Comparison of ENCODE assay signal across 18 cellular contexts in the genomic region with DNA sequence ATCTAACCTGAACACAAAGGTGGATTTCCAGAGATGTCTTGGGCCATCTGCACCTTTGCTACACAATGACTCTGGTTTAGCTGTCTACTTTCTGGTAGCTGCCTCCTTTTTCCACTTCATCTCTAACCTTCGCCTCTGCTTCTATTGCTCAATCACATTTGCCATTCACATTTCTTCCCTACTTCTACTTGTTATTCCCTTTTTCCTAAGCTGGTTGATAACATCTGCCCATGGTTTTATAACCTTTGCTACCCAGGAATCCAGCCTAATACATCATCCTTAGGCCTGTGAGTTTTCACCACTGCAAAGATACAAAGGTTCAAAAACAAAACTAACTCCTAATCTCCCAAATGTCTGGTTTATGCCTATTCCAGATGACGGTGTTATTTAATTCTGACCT. TPM values are rescaled to one million over a fixed set of nuclear protein-coding genes. Genes with fewer than 3 reads are reported as not detected.
DNase-seq lines count a peak whose midpoint lies in the region; ATAC-seq, FAIRE-seq and TF ChIP-seq lines count a peak whose summit lies in the region.
"Had no signal": no experiment of that assay in that cellular context is flagged by ENCODE, and none has a peak within 500 bp of the region (broad histone marks: within the 10 kb centered on the region; RNA-seq: fewer than 3 reads in every experiment).

No MANE protein-coding gene starts in this region.

- H3K4me3 ChIP-seq in cardiac muscle cell (no peak overlapping the region), HepG2 (replicated peaks in 1 of 3; ENCODE audit: insufficient read depth in 1 of 3, low read depth in 2 of 3, low read length in 3 of 3) (no peak overlapping the region), smooth muscle cell (no peak overlapping the region)

- H3K27me3 ChIP-seq in cardiac muscle cell = no peaks in the 10 kb centered on the region
- no peaks in the 10 kb centered on the region for H3K27me3 ChIP-seq in HepG2 (ENCODE audit: control insufficient read depth in 1 of 2, insufficient read depth in 2 of 2, low read length in 2 of 2)
- H3K27me3 ChIP-seq in smooth muscle cell (ENCODE audit: low read depth) = no peaks in the 10 kb centered on the region

- BruUV-seq in HepG2 (replicated peaks; lab: Mats Ljungman, UMichigan) = no TSS peak

- H3K9me3 ChIP-seq in cardiac muscle cell (ENCODE audit: low read depth) (no peaks in the 10 kb centered on the region), HepG2 (ENCODE audit: low read length) (no peaks in the 10 kb centered on the region), smooth muscle cell (replicated peaks; ENCODE audit: low read depth) (no peaks in the 10 kb centered on the region)

- TF ChIP-seq POLR2A in HepG2 (IDR thresholded peaks at IDR 0.05; ENCODE audit: insufficient read depth in 1 of 2, low read depth in 2 of 2, low read length in 2 of 2) = no peak

- WGBS in HepG2 (ENCODE audit: low lambda C conversion rate) = 93% methylated on average over 2 of the region's 2 CpGs
- WGBS in smooth muscle cell (ENCODE audit: low lambda C conversion rate) = 86% methylated on average over 2 of the region's 2 CpGs

- intact Hi-C loops in left ventricle myocardium superior (cut with micrococcal nuclease) = no loop called here
- intact Hi-C loops in HepG2 (cut with micrococcal nuclease; ENCODE audit: unreplicated experiment) = no loop called here
- intact Hi-C loops in activated naive CD4-positive, alpha-beta T cell treated with anti-CD3 and anti-CD28 coated beads for 36 hours (cut with micrococcal nuclease) = no loop called here

- H3K36me3 Mint-ChIP-seq in activated naive CD4-positive, alpha-beta T cell treated with anti-CD3 and anti-CD28 coated beads for 36 hours (ENCODE audit: low read depth) = peaks cover 5% of the 10 kb centered on the region

- no peak for DNase-seq in cardiac muscle cell (ENCODE audit: low read depth in 1 of 2, low spot score in 1 of 2)
- no peak for DNase-seq in left ventricle myocardium superior
- peak; percentile 89 for DNase-seq in amniotic epithelial cell (ENCODE audit: low read depth)
- DNase-seq in HepG2 (ENCODE audit: low spot score) = no peak
- no peak for DNase-seq in smooth muscle cell (lab: John Stamatoyannopoulos, UW; ENCODE audit: unreplicated experiment)
- no peak for DNase-seq in activated naive CD4-positive, alpha-beta T cell treated with anti-CD3 and anti-CD28 coated beads for 36 hours
- no peak for DNase-seq in activated CD4-positive, CD25-positive, alpha-beta regulatory T cell (lab: John Stamatoyannopoulos, UW)
- DNase-seq: AML-193, COR-L47, GF-D8, NCI-H1436, NCI-H2029, NCI-H510A, NCI-H82 had no signal

- H3F3A ChIP-seq in smooth muscle cell (ENCODE audit: low read depth) = no peaks in the 10 kb centered on the region

- no peak for ATAC-seq in left ventricle myocardium superior
- no peak for ATAC-seq in HepG2
- ATAC-seq in HG03342 (IDR thresholded peaks at IDR 0.05; ENCODE audit: unreplicated experiment) = no peak

- in situ Hi-C loops in HepG2 (cut with HindIII; ENCODE audit: extremely low pct_ligation_motif_present, low pct_unique_long_range_greater_than_20kb) = no loop called here

- peaks cover 40% of the 10 kb centered on the region for H3K4me1 Mint-ChIP-seq in activated naive CD4-positive, alpha-beta T cell treated with anti-CD3 and anti-CD28 coated beads for 36 hours (ENCODE audit: low read depth)

- POLR2A ChIA-PET in HepG2 (lab: Yijun Ruan, JAX) = interaction anchor here (0.9 kb wide), 1 partner anchor 16 kb away, joined by 3 read pairs; no protein-coding TSS in a partner anchor

- H3K9ac ChIP-seq in HepG2 (ENCODE audit: insufficient read depth, low read depth, low read length) (no peak overlapping the region), smooth muscle cell (ENCODE audit: low read depth) (no peak overlapping the region)

- H3K4me1 ChIP-seq in cardiac muscle cell (ENCODE audit: low read depth) (peaks cover 10% of the 10 kb centered on the region), HepG2 (ENCODE audit: insufficient read depth, low read length) (peaks cover 7% of the 10 kb centered on the region), smooth muscle cell (ENCODE audit: low read depth) (no peaks in the 10 kb centered on the region)

- no peaks in the 10 kb centered on the region for H3K27me3 Mint-ChIP-seq in activated naive CD4-positive, alpha-beta T cell treated with anti-CD3 and anti-CD28 coated beads for 36 hours (ENCODE audit: low read depth)

- H2AFZ ChIP-seq in HepG2 (ENCODE audit: low read length) (no peak overlapping the region), smooth muscle cell (ENCODE audit: low read depth) (no peak overlapping the region)

- H3K4me2 ChIP-seq in HepG2 (ENCODE audit: low read depth, low read length) (no peak overlapping the region), smooth muscle cell (no peak overlapping the region)

- H3K4me3 Mint-ChIP-seq in activated naive CD4-positive, alpha-beta T cell treated with anti-CD3 and anti-CD28 coated beads for 36 hours = no peak overlapping the region
- H3K4me3 Mint-ChIP-seq: CD14-positive monocyte had no signal

- TF ChIP-seq EP300 in HepG2 (IDR thresholded peaks at IDR 0.05; ENCODE audit: low read depth in 2 of 2, low read length in 2 of 2) = no peak
- TF ChIP-seq EP300 in HepG2 (CRISPR knock-in tag; IDR thresholded peaks at IDR 0.05; ENCODE audit: borderline replicate concordance) = no peak

- TF ChIP-seq RAD21 in HepG2 (CRISPR knock-in tag; IDR thresholded peaks at IDR 0.05) = no peak

- CTCF ChIA-PET in HepG2 (lab: Yijun Ruan, JAX; ENCODE audit: low intra/inter-chr PET ratio, low total read pairs) = no interaction called here
- CTCF ChIA-PET in activated naive CD4-positive, alpha-beta T cell treated with anti-CD3 and anti-CD28 coated beads for 36 hours (lab: Charles Lee) = interaction anchor here (1.2 to 2.2 kb wide), 3 partner anchors 11 to 81 kb away, joined by 4 to 9 read pairs (median 4); no protein-coding TSS in a partner anchor

- FAIRE-seq in HepG2 (lab: Jason Lieb, UNC) = no peak
- FAIRE-seq: HTR-8/SVneo had no signal

- H4K20me1 ChIP-seq in HepG2 (ENCODE audit: insufficient read depth, low read length) = peaks cover 6% of the 10 kb centered on the region; the same call in 1 of the 2 replicates
- peaks cover 94% of the 10 kb centered on the region for H4K20me1 ChIP-seq in smooth muscle cell (ENCODE audit: low read depth)

- no peak overlapping the region for H3K27ac Mint-ChIP-seq in activated naive CD4-positive, alpha-beta T cell treated with anti-CD3 and anti-CD28 coated beads for 36 hours

- H3K36me3 ChIP-seq in cardiac muscle cell (no peaks in the 10 kb centered on the region), HepG2 (replicated peaks in 1 of 2; ENCODE audit: control insufficient read depth in 1 of 2, insufficient read depth in 2 of 2, low read length in 2 of 2) (no peaks in the 10 kb centered on the region; a peak in 1 of 5 replicates), smooth muscle cell (ENCODE audit: low read depth) (no peaks in the 10 kb centered on the region)

- H3K27ac ChIP-seq in cardiac muscle cell (peak overlapping the region; percentile 26), HepG2 (ENCODE audit: extremely low read length, insufficient read depth, low read length) (no peak overlapping the region), smooth muscle cell (ENCODE audit: low read depth) (peak overlapping the region; percentile 11)
- H3K27ac ChIP-seq: HL-60 had no signal

- TF ChIP-seq CTCF in cardiac muscle cell (IDR thresholded peaks at IDR 0.05; ENCODE audit: low read depth, low read length) (no peak), HepG2 (CRISPR knock-in tag; IDR thresholded peaks at IDR 0.05) (no peak), smooth muscle cell (IDR thresholded peaks at IDR 0.05; ENCODE audit: borderline replicate concordance, insufficient read depth, poor library complexity, severe bottlenecking) (no peak)

- no peaks in the 10 kb centered on the region for H3K9me3 Mint-ChIP-seq in activated naive CD4-positive, alpha-beta T cell treated with anti-CD3 and anti-CD28 coated beads for 36 hours
- H3K9me3 Mint-ChIP-seq: CD14-positive monocyte had no signal

- H3K79me2 ChIP-seq in HepG2 (ENCODE audit: insufficient read depth, low read length) (peaks cover 54% of the 10 kb centered on the region), smooth muscle cell (ENCODE audit: low read depth) (peaks cover 85% of the 10 kb centered on the region)

TF ChIP-seq in HepG2, 621 proteins besides CTCF, POLR2A, EP300 and RAD21 (continues in another document):
- peak; percentile 57 for TF ChIP-seq CEBPB (IDR thresholded peaks at IDR 0.05; ENCODE audit: borderline replicate concordance, low read depth, low read length)
- no peak for TF ChIP-seq ZNF816 (CRISPR knock-in tag; IDR thresholded peaks at IDR 0.05; ENCODE audit: borderline replicate concordance)
- peak; percentile 64 for TF ChIP-seq CEBPG (CRISPR knock-in tag; IDR thresholded peaks at IDR 0.05)
- TF ChIP-seq RFXANK (CRISPR knock-in tag; IDR thresholded peaks at IDR 0.05) = no peak

RNA-seq across cellular contexts. Expression of gene SPPL3, which starts 13.2 kb away (rescaled TPM):
- total RNA-seq in cardiac muscle cell (23.2 and 26.9 TPM in 2 replicates), left ventricle myocardium superior (34.6 TPM), HepG2 (2016; rRNA removed; fragmentation: Illumina TruSeq; extraction: Trizol) (6.6 and 9.1 TPM in 2 replicates), smooth muscle cell (14.7 and 27.0 TPM in 2 replicates)
- polyA plus RNA-seq in cardiac muscle cell (111 and 121 TPM in 2 replicates), HepG2 (2011; rRNA removed) (8.9 and 10.8 TPM in 2 replicates), smooth muscle cell (22.5 and 41.1 TPM in 2 replicates)
- 16.1 and 16.2 TPM in 2 replicates for total RNA-seq in HepG2 (2016; cell fraction: cytosol; rRNA removed; fragmentation: Illumina TruSeq; extraction: Trizol; ENCODE audit: low read depth)
- total RNA-seq in HepG2 (2016; cell fraction: insoluble cytoplasmic fraction; rRNA removed; fragmentation: Illumina TruSeq; extraction: Trizol) = 5.8 and 9.4 TPM in 2 replicates
- 9.0 and 12.3 TPM in 2 replicates for total RNA-seq in HepG2 (2016; cell fraction: membrane; rRNA removed; fragmentation: Illumina TruSeq; extraction: Trizol)
- total RNA-seq in HepG2 (2016; cell fraction: nucleus; rRNA removed; fragmentation: Illumina TruSeq; extraction: Trizol) = 11.6 and 15.6 TPM in 2 replicates
- polyA plus RNA-seq in HepG2 (2011; cell fraction: cytosol; rRNA removed) = 9.6 and 10.2 TPM in 2 replicates
- 8.3 and 9.2 TPM in 2 replicates for polyA plus RNA-seq in HepG2 (2011; cell fraction: nucleus; rRNA removed)
- 15.1 and 20.8 TPM in 2 replicates for polyA plus RNA-seq in HepG2 (2012)
- polyA plus RNA-seq in HepG2 (2016; cell fraction: cytosol; fragmentation: Illumina TruSeq; extraction: Trizol; ENCODE audit: low read depth) = 10.5 and 11.9 TPM in 2 replicates
- 20.3 and 26.4 TPM in 2 replicates for polyA plus RNA-seq in HepG2 (2016; cell fraction: insoluble cytoplasmic fraction; fragmentation: Illumina TruSeq; extraction: Trizol; ENCODE audit: low read depth)
- 27.5 and 28.3 TPM in 2 replicates for polyA plus RNA-seq in HepG2 (2016; cell fraction: membrane; fragmentation: Illumina TruSeq; extraction: Trizol; ENCODE audit: low read depth)
- polyA plus RNA-seq in HepG2 (2016; cell fraction: nucleus; fragmentation: Illumina TruSeq; extraction: Trizol; ENCODE audit: insufficient read depth, low read depth) = 33.3 and 34.0 TPM in 2 replicates
- polyA minus RNA-seq in HepG2 (2011; rRNA and poly(A)+ RNA removed; ENCODE audit: low replicate concordance) = 42.1 and 63.4 TPM in 2 replicates
- polyA minus RNA-seq in HepG2 (2011; cell fraction: cytosol; rRNA and poly(A)+ RNA removed) = 18.7 and 19.3 TPM in 2 replicates
- 14.2 and 16.1 TPM in 2 replicates for polyA minus RNA-seq in HepG2 (2011; cell fraction: nucleus; rRNA and poly(A)+ RNA removed)
- 10 to 100 TPM; 19.8 to 22.2 TPM for total RNA-seq in activated naive CD4-positive, alpha-beta T cell treated with anti-CD3 and anti-CD28 coated beads for 36 hours
